ENCODE assay signal across 8 cellular contexts in the genomic region with DNA sequence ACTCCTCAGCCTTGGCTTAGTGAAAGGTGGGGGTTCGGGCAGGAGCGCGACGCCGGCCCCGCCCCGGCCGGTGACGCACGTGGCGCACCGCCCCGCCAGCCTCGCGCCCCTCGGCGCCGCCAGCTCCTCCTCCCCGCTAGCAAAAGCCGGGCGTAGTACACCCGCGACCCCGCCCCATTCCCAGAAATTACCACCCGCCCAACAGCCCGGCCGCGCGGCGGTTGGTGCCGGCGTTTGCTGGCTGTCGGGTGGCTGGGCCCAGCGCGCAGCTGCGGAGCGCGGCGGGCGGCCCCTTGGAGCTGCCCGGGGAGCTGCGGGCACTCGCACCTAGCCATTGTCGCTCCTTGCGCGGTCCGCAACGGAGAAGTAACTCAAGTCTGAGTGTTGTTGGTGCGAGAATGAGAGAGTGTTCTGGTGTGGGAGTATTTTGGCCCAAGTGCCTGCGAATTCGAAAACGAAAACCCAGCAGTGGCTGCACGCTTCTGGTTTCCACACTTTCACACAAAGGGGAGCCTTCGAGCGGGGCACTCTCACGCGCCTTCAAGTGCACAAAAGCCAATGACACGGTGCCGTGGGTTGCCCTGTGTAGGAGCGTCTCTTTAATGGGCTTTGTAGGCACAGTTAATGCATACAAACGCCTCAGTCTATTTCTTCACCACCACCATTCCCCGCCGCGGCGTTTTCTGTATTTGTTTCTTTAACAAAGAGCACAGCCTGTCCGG. TPM values are rescaled to one million over a fixed set of nuclear protein-coding genes. Genes with fewer than 3 reads are reported as not detected.
DNase-seq lines count a peak whose midpoint lies in the region; ATAC-seq, FAIRE-seq and TF ChIP-seq lines count a peak whose summit lies in the region.

No MANE protein-coding gene starts in this region.

- ATAC-seq in GM19043 (IDR thresholded peaks at IDR 0.05; ENCODE audit: low read depth, unreplicated experiment) (peak; percentile 65), HG03342 (IDR thresholded peaks at IDR 0.05; ENCODE audit: unreplicated experiment) (peak; percentile 67)

- peak; percentile 97 for DNase-seq in AG20443 (ENCODE audit: low spot score)
- DNase-seq in NCI-H345 (lab: John Stamatoyannopoulos, UW) = peak; percentile 95
- DNase-seq in activated CD4-positive, CD25-positive, alpha-beta regulatory T cell treated with anti-CD3 and anti-CD28 coated beads, Interleukin-2, amount 50 U/mL, for 16 hours (ENCODE audit: low read depth, low spot score) = peak; percentile 49
- DNase-seq in central memory CD4-positive, alpha-beta T cell = peak; percentile 93
- DNase-seq in kidney = peak; percentile 99
- peak; percentile 82 to 85 for DNase-seq in stimulated activated CD4-positive, alpha-beta T cell treated with anti-CD3 and anti-CD28 coated beads, Interleukin-15, amount 100 ng/mL, for 1 hour (ENCODE audit: low read depth in 1 of 2, low spot score in 1 of 2)

- intact Hi-C loops in kidney (cut with DNase I) = no loop called here

- H3K4me3 ChIP-seq in kidney (ENCODE audit: low read length in 2 of 2) = peak overlapping the region; percentile 80 to 96

- no peak for FAIRE-seq in kidney (lab: Jason Lieb, UNC)

- H3K9me3 ChIP-seq in kidney (ENCODE audit: control insufficient read depth in 1 of 2, low read length in 2 of 2) = no peaks in the 10 kb centered on the region

- peak overlapping the region; percentile 99 to 100 for H3K27ac ChIP-seq in kidney (ENCODE audit: low read depth in 2 of 2, low read length in 2 of 2)

- peak overlapping the region; percentile 83 to 95 for H3K9ac ChIP-seq in kidney (ENCODE audit: low read length in 2 of 2)

- peaks cover 0 to 2% of the 10 kb centered on the region in 2 donors for H3K4me1 ChIP-seq in kidney (ENCODE audit: control insufficient read depth in 1 of 2, insufficient read depth in 1 of 2, low read depth in 1 of 2, low read length in 2 of 2)

- no peak for TF ChIP-seq CTCF in kidney (IDR thresholded peaks at IDR 0.05; ENCODE audit: borderline replicate concordance, extremely low read depth, insufficient read depth)

- no peaks in the 10 kb centered on the region for H3K36me3 ChIP-seq in kidney (ENCODE audit: control insufficient read depth in 1 of 2, insufficient read depth in 2 of 2, low read length in 2 of 2)

RNA-seq across cellular contexts. Expression of gene ELF2, which starts 1.0 kb away (rescaled TPM):
- 58.5 TPM for total RNA-seq in kidney
- 12.8 TPM for polyA plus RNA-seq in kidney (ENCODE audit: insufficient read depth, low read depth, low replicate concordance)

Comparison
In these comparisons a context has a peak if more than half of its experiments do, and no peak if none do; other contexts are left out.
1. Peak in every context shown above with its lines: DNase-seq, ATAC-seq, H3K4me3 ChIP-seq and H3K27ac ChIP-seq.
2. DNase-seq: peak in every context shown above with its lines; median percentile 99 in kidney; 97 in AG20443; 95 in NCI-H345; 93 in central memory CD4-positive, alpha-beta T cell; 84 in stimulated activated CD4-positive, alpha-beta T cell treated with anti-CD3 and anti-CD28 coated beads, Interleukin-15, amount 100 ng/mL, for 1 hour; 49 in activated CD4-positive, CD25-positive, alpha-beta regulatory T cell treated with anti-CD3 and anti-CD28 coated beads, Interleukin-2, amount 50 U/mL, for 16 hours.